Comparison of ENCODE assay signal across 8 cellular contexts in the genomic region with DNA sequence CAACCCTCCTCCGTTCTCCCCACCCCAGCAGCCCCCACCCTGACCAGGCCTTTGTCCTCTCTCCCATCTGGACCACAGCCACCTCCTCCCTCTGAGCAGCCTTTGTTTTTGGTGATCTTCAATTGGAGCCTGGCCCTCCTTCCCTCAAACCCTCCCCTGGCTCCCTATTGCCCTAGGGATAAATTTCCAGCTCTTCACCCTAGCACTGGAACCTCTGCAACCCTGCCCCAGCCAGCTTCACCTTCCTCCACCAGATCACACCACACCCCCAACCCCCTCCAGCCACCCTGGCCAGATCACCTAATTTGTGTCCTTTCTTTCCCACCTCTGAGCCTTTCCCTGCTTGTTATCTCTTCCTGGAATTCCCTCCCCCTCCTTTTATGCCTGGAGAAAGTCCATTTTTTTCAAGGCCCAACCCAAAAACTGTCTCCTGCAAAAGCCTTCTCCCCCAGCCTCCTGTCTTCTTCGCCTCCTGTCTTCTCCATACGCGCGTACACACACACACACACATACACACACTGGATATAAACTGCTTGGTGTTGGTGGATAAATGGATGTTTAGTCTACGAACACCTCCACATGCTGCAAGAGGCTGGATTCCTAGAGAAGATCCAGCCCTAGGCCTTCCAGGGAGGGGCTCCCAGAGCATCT. TPM values are rescaled to one million over a fixed set of nuclear protein-coding genes. Genes with fewer than 3 reads are reported as not detected.
DNase-seq lines count a peak whose midpoint lies in the region; ATAC-seq and TF ChIP-seq lines count a peak whose summit lies in the region.

No MANE protein-coding gene starts in this region.

- peaks cover 29 to 43% (median 38%) of the 10 kb centered on the region in 4 donors for H3K4me1 Mint-ChIP-seq in naive thymus-derived CD8-positive, alpha-beta T cell

- H3K9me2 ChIP-seq in Loucy (replicated peaks; ENCODE audit: low read depth, low read length), result no peaks in the 10 kb centered on the region

- no peaks in the 10 kb centered on the region for H3K9me3 ChIP-seq in AG04450 (ENCODE audit: control insufficient read depth, insufficient read depth, low read length)
- no peaks in the 10 kb centered on the region for H3K9me3 ChIP-seq in Loucy (ENCODE audit: insufficient read depth, low read depth, low read length)

- H3K4me2 ChIP-seq in Loucy (ENCODE audit: low read depth, low read length, poor library complexity, severe bottlenecking), result peak overlapping the region; percentile 99

- no peaks in the 10 kb centered on the region for H3K79me2 ChIP-seq in Loucy (ENCODE audit: insufficient read depth, low read length)

- H3K9me3 Mint-ChIP-seq in naive thymus-derived CD8-positive, alpha-beta T cell, result peaks cover 0 to 2% (median 0%) of the 10 kb centered on the region in 9 donors

- H4K20me1 ChIP-seq in Loucy (ENCODE audit: insufficient read depth, low read length, poor library complexity, severe bottlenecking), result no peaks in the 10 kb centered on the region

- peak overlapping the region; percentile 89 for H3K9ac ChIP-seq in Loucy (ENCODE audit: low read depth, low read length, poor library complexity, severe bottlenecking)

- CTCF ChIA-PET in AG04450 (lab: Charles Lee), result no interaction called here

- H3F3A ChIP-seq in Loucy (ENCODE audit: low read depth), result no peaks in the 10 kb centered on the region

- TF ChIP-seq CTCF in AG04450 (IDR thresholded peaks at IDR 0.05; ENCODE audit: low read depth, low read length) (no peak), Loucy (conservative IDR thresholded peaks at IDR 0.05; ENCODE audit: low read length) (no peak), coronary artery (IDR thresholded peaks at IDR 0.05) (no peak)

- peak overlapping the region in 7 of 10 donors; percentile 46 to 99 (median 96) for H3K27ac Mint-ChIP-seq in naive thymus-derived CD8-positive, alpha-beta T cell

- H3K27me3 ChIP-seq in AG04450 (ENCODE audit: control insufficient read depth, insufficient read depth, low read length) (peaks cover 23% of the 10 kb centered on the region), Loucy (ENCODE audit: insufficient read depth, low read length, poor library complexity, severe bottlenecking) (no peaks in the 10 kb centered on the region)

- no peaks in the 10 kb centered on the region for H3K36me3 Mint-ChIP-seq in naive thymus-derived CD8-positive, alpha-beta T cell

- no peaks in the 10 kb centered on the region for H3K36me3 ChIP-seq in Loucy (ENCODE audit: insufficient read depth, low read length)

- peaks cover 0 to 4% (median 0%) of the 10 kb centered on the region in 5 donors for H3K27me3 Mint-ChIP-seq in naive thymus-derived CD8-positive, alpha-beta T cell

- DNase-seq in AG04450 (ENCODE audit: low read depth, low spot score) (peak; percentile 21), coronary artery (ENCODE audit: low spot score) (no peak), SW 1271 (lab: John Stamatoyannopoulos, UW) (no peak)
- no peak for DNase-seq in naive thymus-derived CD8-positive, alpha-beta T cell
- DNase-seq in activated CD4-positive, alpha-beta T cell treated with anti-CD3 and anti-CD28 coated beads, Interleukin-2, amount 50 U/mL, for 4 hours, result no peak

- H3K27ac ChIP-seq in AG04450 (ENCODE audit: low read depth, low read length) (peak overlapping the region; percentile 31), coronary artery (peak overlapping the region in 1 of 2 donors; percentile 51)

- ATAC-seq in naive thymus-derived CD8-positive, alpha-beta T cell, result no peak
- ATAC-seq in HG03439 (IDR thresholded peaks at IDR 0.05; ENCODE audit: unreplicated experiment) (no peak), GM19035 (IDR thresholded peaks at IDR 0.05; ENCODE audit: unreplicated experiment) (no peak)

- H3K4me1 ChIP-seq in Loucy (ENCODE audit: insufficient read depth, low read length, poor library complexity, severe bottlenecking), result peaks cover 19% of the 10 kb centered on the region

- H3K4me3 ChIP-seq in AG04450 (ENCODE audit: low read depth, low read length) (no peak overlapping the region; the same call in 1 of the 2 replicates), Loucy (ENCODE audit: low read length, poor library complexity, severe bottlenecking) (peak overlapping the region; percentile 90), coronary artery (peak overlapping the region; percentile 72)

- no peak overlapping the region for H2AFZ ChIP-seq in Loucy (ENCODE audit: low read length)

- POLR2A ChIA-PET in AG04450 (lab: Yijun Ruan, JAX), result interaction anchor here (1.1 kb wide), 1 partner anchor 10 kb away, joined by 3 read pairs; no protein-coding TSS in a partner anchor
- POLR2A ChIA-PET in naive thymus-derived CD8-positive, alpha-beta T cell (lab: Charles Lee), result interaction anchor here (1.5 to 11.8 kb wide), 4 partner anchors 11 to 84 kb away, joined by 3 to 519 read pairs (median 38); a partner anchor contains a TSS

- H3K4me3 Mint-ChIP-seq in naive thymus-derived CD8-positive, alpha-beta T cell, result peak overlapping the region; percentile 87 to 97 (median 93)

RNA-seq across cellular contexts. Expression of a gene that starts 5.2 kb away (rescaled TPM):
- 0.47 and 0.82 TPM in 2 replicates for polyA plus RNA-seq in AG04450 (2011; rRNA removed)
- 0.30 and 0.60 TPM in 2 replicates for polyA minus RNA-seq in AG04450 (2011; rRNA and poly(A)+ RNA removed)
- 10 to 100 TPM; 19.1 to 21.1 TPM for total RNA-seq in naive thymus-derived CD8-positive, alpha-beta T cell
- 10 to 100 TPM in 2 of 3 donors, 1 to 10 TPM in 1; 7.0 to 12.4 (median 10.8) TPM for polyA plus RNA-seq in naive thymus-derived CD8-positive, alpha-beta T cell

RNA-seq across cellular contexts. Expression of a gene that starts 28.0 kb away (rescaled TPM):
- 317 and 392 TPM in 2 replicates for polyA plus RNA-seq in AG04450 (2011; rRNA removed)
- 348 and 444 TPM in 2 replicates for polyA minus RNA-seq in AG04450 (2011; rRNA and poly(A)+ RNA removed)
- total RNA-seq in naive thymus-derived CD8-positive, alpha-beta T cell, result 100 to 1,000 TPM; 981 to 983 TPM
- polyA plus RNA-seq in naive thymus-derived CD8-positive, alpha-beta T cell, result 100 to 1,000 TPM; 451 to 924 (median 555) TPM

RNA-seq across cellular contexts. Expression of a gene that starts 57.0 kb away (rescaled TPM):
- polyA plus RNA-seq in AG04450 (2011; rRNA removed), result 0.51 and 0.72 TPM in 2 replicates
- polyA minus RNA-seq in AG04450 (2011; rRNA and poly(A)+ RNA removed), result 0.41 and 0.52 TPM in 2 replicates
- under 1 TPM in 1 of 2 experiments, not detected in 1; 0.30 TPM for total RNA-seq in naive thymus-derived CD8-positive, alpha-beta T cell
- polyA plus RNA-seq in naive thymus-derived CD8-positive, alpha-beta T cell, result under 1 TPM in 2 of 3 donors, not detected in 1; 0.52 to 0.82 TPM

RNA-seq across cellular contexts. Expression of a gene that starts 59.8 kb away (rescaled TPM):
- 8.9 and 17.2 TPM in 2 replicates for polyA plus RNA-seq in AG04450 (2011; rRNA removed)
- 15.2 and 22.2 TPM in 2 replicates for polyA minus RNA-seq in AG04450 (2011; rRNA and poly(A)+ RNA removed)
- total RNA-seq in naive thymus-derived CD8-positive, alpha-beta T cell, result 1 to 10 TPM; 5.1 to 5.4 TPM
- polyA plus RNA-seq in naive thymus-derived CD8-positive, alpha-beta T cell, result under 1 TPM; 0.43 to 0.60 (median 0.47) TPM
